ENCODE assay signal across 18 cellular contexts in genomic region chr3:54271118-54271517, GRCh38.
"Had no signal": no experiment of that assay in that cellular context is flagged by ENCODE, and none has a peak within 500 bp of the region (broad histone marks: within the 10 kb centered on the region; RNA-seq: fewer than 3 reads in every experiment).

No MANE protein-coding gene starts in this region.

- ATAC-seq: left cardiac atrium; lower lobe of right lung; natural killer cell treated with Interleukin-12 subunit alpha and Interleukin-12 subunit beta and Interleukin-15 and Interleukin-18, amount 100 ng/mL, for 72 hours; pancreas; right cardiac atrium had no signal

- H3K27ac ChIP-seq: hepatocyte, left ventricle myocardium inferior, lower lobe of right lung, neural progenitor cell, pancreas, stomach had no signal

- DNase-seq: endodermal cell; erythroblast; foreskin melanocyte; kidney; left cardiac atrium; left ventricle myocardium inferior; lower lobe of right lung; midbrain; pancreas; right cardiac atrium; small intestine; stimulated activated CD4-positive, alpha-beta T cell treated with anti-CD3 and anti-CD28 coated beads, Interleukin-12 subunit alpha, Interleukin-12 subunit beta, amount 100 ng/mL, for 4 hours; stimulated activated naive CD4-positive, alpha-beta T cell; stomach; trophoblast cell had no signal
